Comparison of ENCODE assay signal across 8 cellular contexts in genomic region chr7:36391436-36392198, GRCh38. TPM values are rescaled to one million over a fixed set of nuclear protein-coding genes. Genes with fewer than 3 reads are reported as not detected.
DNase-seq lines count a peak whose midpoint lies in the region; ATAC-seq, FAIRE-seq and TF ChIP-seq lines count a peak whose summit lies in the region.

No MANE protein-coding gene starts in this region.

- H3K9ac ChIP-seq in GM12878 (ENCODE audit: control insufficient read depth, insufficient read depth, low read length), result peak overlapping the region; percentile 77

- H3K9me3 ChIP-seq in GM12878 (replicated peaks; ENCODE audit: control insufficient read depth, insufficient read depth, low read length) (peaks cover 5% of the 10 kb centered on the region; the same call in 2 of the 3 replicates), osteoblast (ENCODE audit: low read depth, low read length) (peaks cover 2% of the 10 kb centered on the region)

- peak; percentile 33 for DNase-seq in NCI-H510A treated with DMSO at 0.1 percent for 48 hours (lab: John Stamatoyannopoulos, UW)
- DNase-seq in NCI-H510A (lab: John Stamatoyannopoulos, UW), result no peak
- peak; percentile 84 for DNase-seq in M059J (ENCODE audit: low read depth)
- peak; percentile 27 for DNase-seq in GM12878 (ENCODE audit: low read depth, low spot score)
- no peak for DNase-seq in osteoblast (ENCODE audit: insufficient read length, low spot score, missing footprints)
- no peak for DNase-seq in COLO829 (ENCODE audit: low spot score)
- DNase-seq in superior temporal gyrus (ENCODE audit: extremely low spot score), result no peak

- no peak for TF ChIP-seq RAD21 in GM12878 (IDR thresholded peaks at IDR 0.05; ENCODE audit: insufficient read depth, low read depth, low read length)

- no peaks in the 10 kb centered on the region for H3K4me1 ChIP-seq in GM12878 (ENCODE audit: control insufficient read depth, insufficient read depth, low read length)
- H3K4me1 ChIP-seq in osteoblast (ENCODE audit: insufficient read depth, low read length), result peaks cover 30% of the 10 kb centered on the region

- ATAC-seq in GM21619 (IDR thresholded peaks at IDR 0.05; ENCODE audit: unreplicated experiment) (peak; percentile 30), GM12878 (peak; percentile 67)

- CTCF ChIA-PET in GM12878 (lab: Yijun Ruan, JAX), result interaction anchor here (0.9 to 4.0 kb wide), 7 partner anchors 9 to 263 kb away, joined by 3 to 24 read pairs (median 4); a partner anchor contains a TSS

- POLR2A ChIA-PET in GM12878 (lab: Charles Lee), result interaction anchor here (0.6 to 1.3 kb wide), 2 partner anchors 24 to 26 kb away, joined by 3 to 4 read pairs; no protein-coding TSS in a partner anchor

- intact Hi-C loops in GM12878 (cut with micrococcal nuclease; ENCODE audit: unreplicated experiment), result no loop called here

- H3K27ac ChIP-seq in GM12878 (ENCODE audit: control insufficient read depth, insufficient read depth) (peak overlapping the region; percentile 62), osteoblast (ENCODE audit: low read depth, low read length) (peak overlapping the region; percentile 93)

- H3K4me3 ChIP-seq in GM12878 (peak overlapping the region; percentile 93), osteoblast (ENCODE audit: insufficient read depth, low read length) (peak overlapping the region; percentile 90)

- WGBS in GM12878 (ENCODE audit: insufficient coverage, insufficient replicate concordance, low lambda C conversion rate, missing lambda C conversion rate), result under 1% methylated on average over 10 of the region's 10 CpGs

- RAD21 ChIA-PET in GM12878 (lab: Charles Lee; ENCODE audit: unreplicated experiment), result interaction anchor here (0.6 to 1.5 kb wide), 4 partner anchors 15 to 1355 kb away, joined by 3 to 5 read pairs (median 4); partner anchors contain the start of gene DPY19L1

- H4K20me1 ChIP-seq in GM12878 (ENCODE audit: control insufficient read depth, insufficient read depth) (no peaks in the 10 kb centered on the region), osteoblast (ENCODE audit: insufficient read depth, low read length) (no peaks in the 10 kb centered on the region)

- peak overlapping the region; percentile 89 for H3K4me2 ChIP-seq in GM12878 (ENCODE audit: control insufficient read depth, insufficient read depth)
- H3K4me2 ChIP-seq in osteoblast (ENCODE audit: insufficient read depth, low read length), result peak overlapping the region; percentile 95

- in situ Hi-C loops in GM12878 (cut with MboI), result no loop called here

- H3K27me3 ChIP-seq in GM12878 (replicated peaks in 1 of 2; ENCODE audit: control insufficient read depth in 2 of 2, insufficient read depth in 2 of 2, low read length in 1 of 2) (no peaks in the 10 kb centered on the region), osteoblast (ENCODE audit: insufficient read depth, low read length) (no peaks in the 10 kb centered on the region)

- H2AFZ ChIP-seq in GM12878 (ENCODE audit: control insufficient read depth, low read depth, low read length) (peak overlapping the region; percentile 75), osteoblast (ENCODE audit: low read length) (peak overlapping the region; percentile 90)

- peaks cover 62% of the 10 kb centered on the region for H3K79me2 ChIP-seq in GM12878 (ENCODE audit: control insufficient read depth, insufficient read depth, low read length)
- H3K79me2 ChIP-seq in osteoblast (ENCODE audit: insufficient read depth, low read length), result peaks cover 61% of the 10 kb centered on the region

- H3K36me3 ChIP-seq in GM12878 (ENCODE audit: control insufficient read depth in 2 of 2, insufficient read depth in 2 of 2, low read length in 1 of 2) (peaks cover under 1 to 5% of the 10 kb centered on the region in 2 experiments; a peak in 1 of 4 replicates), osteoblast (ENCODE audit: insufficient read depth, low read length) (peaks cover 5% of the 10 kb centered on the region)

- TF ChIP-seq CTCF in GM12878 (IDR thresholded peaks at IDR 0.05 in 2 of 3, conservative IDR thresholded peaks at IDR 0.05 in 1 of 3; ENCODE audit: control insufficient read depth in 2 of 3, extremely low read depth in 1 of 3, insufficient read depth in 1 of 3, low read depth in 3 of 3, low read length in 3 of 3) (no peak), osteoblast (IDR thresholded peaks at IDR 0.05; ENCODE audit: extremely low read depth, low read depth, low read length) (no peak)

- FAIRE-seq in GM12878 (lab: Jason Lieb, UNC), result peak; percentile 84

- TF ChIP-seq EP300 in GM12878 (IDR thresholded peaks at IDR 0.05; ENCODE audit: borderline replicate concordance in 1 of 2, control insufficient read depth in 1 of 2, low read depth in 2 of 2, low read length in 2 of 2), result no peak

- BruUV-seq in GM12878 (replicated peaks; lab: Mats Ljungman, UMichigan), result no TSS peak

- SMC1A ChIA-PET in GM12878 (lab: Charles Lee; ENCODE audit: uncharacterized antibody, unreplicated experiment), result interaction anchor here (0.7 to 2.3 kb wide), 11 partner anchors 9 to 664 kb away, joined by 3 to 9 read pairs (median 3); a partner anchor contains a TSS

- TF ChIP-seq POLR2A in GM12878 (IDR thresholded peaks at IDR 0.05; ENCODE audit: low read depth, low read length), result no peak

TF ChIP-seq in GM12878, 131 proteins besides CTCF, POLR2A, EP300 and RAD21 (continues in another document):
- TF ChIP-seq BCL3 (IDR thresholded peaks at IDR 0.05; ENCODE audit: borderline replicate concordance, insufficient read depth, low read depth, low read length, poor library complexity, severe bottlenecking), result no peak
- TF ChIP-seq JUNB (IDR thresholded peaks at IDR 0.05), result peak; percentile 58
- no peak for TF ChIP-seq STAT1 (conservative IDR thresholded peaks at IDR 0.05)
- no peak for TF ChIP-seq PKNOX1 (IDR thresholded peaks at IDR 0.05)
- TF ChIP-seq ZNF274 (IDR thresholded peaks at IDR 0.05; ENCODE audit: insufficient read depth, insufficient read length), result no peak
- TF ChIP-seq PAX8 (IDR thresholded peaks at IDR 0.05), result no peak
- peak; percentile 38; the same call in 1 of the 2 replicates for TF ChIP-seq IRF4 (IDR thresholded peaks at IDR 0.05; ENCODE audit: low read depth, low read length)
- TF ChIP-seq CBX3 (IDR thresholded peaks at IDR 0.05; ENCODE audit: borderline replicate concordance, low read depth), result no peak
- TF ChIP-seq SPI1 (IDR thresholded peaks at IDR 0.05; ENCODE audit: borderline replicate concordance, insufficient read depth, low read depth, low read length), result no peak
- no peak for TF ChIP-seq NBN (IDR thresholded peaks at IDR 0.05)
- peak; percentile 76 for TF ChIP-seq RUNX3 (IDR thresholded peaks at IDR 0.05; ENCODE audit: low read length)
- 0 out of 2 replicates have a peak, but pooled peaks have one; percentile 35 for TF ChIP-seq ATF7 (IDR thresholded peaks at IDR 0.05; ENCODE audit: low read depth)
- no peak for TF ChIP-seq NR2C2 (IDR thresholded peaks at IDR 0.05; ENCODE audit: borderline replicate concordance, control insufficient read depth, insufficient read length, low read depth)
- TF ChIP-seq ZNF384 (IDR thresholded peaks at IDR 0.05; ENCODE audit: borderline replicate concordance, low read depth, low read length), result peak; percentile 88
- TF ChIP-seq USF1 (IDR thresholded peaks at IDR 0.05; ENCODE audit: borderline replicate concordance, extremely low read length, insufficient read depth, low read depth, low read length), result no peak

RNA-seq across cellular contexts. Expression of gene ANLN, which starts 2.0 kb away (rescaled TPM):
- total RNA-seq in M059J (2014; rRNA removed; shearing (Covaris generic)), result 259 and 285 TPM in 2 replicates
- total RNA-seq in GM12878 (2013; cell fraction: nucleolus; rRNA removed), result 56.9 and 69.1 TPM in 2 replicates
- total RNA-seq in GM12878 (2014; rRNA removed), result 24.6 and 26.0 TPM in 2 replicates
- 30.0 and 32.1 TPM in 2 replicates for total RNA-seq in GM12878 (2014; rRNA removed; fragmentation: Illumina TruSeq; extraction: Trizol)
- total RNA-seq in GM12878 (2021), result 29.1 and 30.3 TPM in 2 replicates
- 3.4 TPM for polyA plus RNA-seq in GM12878 (2011; ENCODE audit: low read depth)
- 19.5 and 20.1 TPM in 2 replicates for polyA plus RNA-seq in GM12878 (2011; rRNA removed)
- polyA plus RNA-seq in GM12878 (2011; cell fraction: cytosol; rRNA removed), result 18.0 and 21.6 TPM in 2 replicates
- 32.5 and 49.3 TPM in 2 replicates for polyA plus RNA-seq in GM12878 (2011; cell fraction: nucleus; rRNA removed)
- 5.2 and 7.8 TPM in 2 replicates for polyA plus RNA-seq in GM12878 (2012)
- 24.7 and 30.5 TPM in 2 replicates for polyA plus RNA-seq in GM12878 (2014; fragmentation: Illumina TruSeq; extraction: Trizol)
- 10 to 100 TPM in 1 of 2 experiments, 1 to 10 TPM in 1; 9.5 to 10.6 TPM for polyA plus RNA-seq in GM12878 (2014; fragmentation: Nextera tagmentation; extraction: Ambion mirVana)
- 12.3 and 14.0 TPM in 2 replicates for polyA plus RNA-seq in GM12878 (2014; rRNA removed)
- polyA plus RNA-seq in GM12878 (2016; fragmentation: Nextera tagmentation; extraction: Ambion mirVana), result 10 to 100 TPM; 23.8 to 25.4 TPM
- 79.8 and 82.1 TPM in 2 replicates for polyA minus RNA-seq in GM12878 (2011; rRNA and poly(A)+ RNA removed)
- 27.5 and 32.7 TPM in 2 replicates for polyA minus RNA-seq in GM12878 (2011; cell fraction: cytosol; rRNA and poly(A)+ RNA removed)
- polyA minus RNA-seq in GM12878 (2011; cell fraction: nucleus; rRNA and poly(A)+ RNA removed), result 36.2 and 48.2 TPM in 2 replicates
- total RNA-seq in osteoblast, result 12.7 and 16.8 TPM in 2 replicates

Comparison
In these comparisons a context has a peak if more than half of its experiments do, and no peak if none do; other contexts are left out.
1. DNase-seq: peak in NCI-H510A treated with DMSO at 0.1 percent for 48 hours (single experiment), M059J (single experiment) and GM12878 (single experiment); none in NCI-H510A (single experiment), osteoblast (single experiment), COLO829 (single experiment) and superior temporal gyrus (single experiment).